1 cellular context compared by ENCODE assay signal in genomic region chr5:137735531-137736284, GRCh38.
TF ChIP-seq lines count a peak whose summit lies in the region.

KLHL3 (minus strand) TSS chr5:137736089; CDS start chr5:137735646, 443 bp downstream.

TF ChIP-seq in SK-N-SH treated with all-trans-retinoic acid at 6 μM for 48 hours, 23 proteins besides CTCF, POLR2A, EP300 and RAD21 (continued from another document):
- TF ChIP-seq, protein P1, sequence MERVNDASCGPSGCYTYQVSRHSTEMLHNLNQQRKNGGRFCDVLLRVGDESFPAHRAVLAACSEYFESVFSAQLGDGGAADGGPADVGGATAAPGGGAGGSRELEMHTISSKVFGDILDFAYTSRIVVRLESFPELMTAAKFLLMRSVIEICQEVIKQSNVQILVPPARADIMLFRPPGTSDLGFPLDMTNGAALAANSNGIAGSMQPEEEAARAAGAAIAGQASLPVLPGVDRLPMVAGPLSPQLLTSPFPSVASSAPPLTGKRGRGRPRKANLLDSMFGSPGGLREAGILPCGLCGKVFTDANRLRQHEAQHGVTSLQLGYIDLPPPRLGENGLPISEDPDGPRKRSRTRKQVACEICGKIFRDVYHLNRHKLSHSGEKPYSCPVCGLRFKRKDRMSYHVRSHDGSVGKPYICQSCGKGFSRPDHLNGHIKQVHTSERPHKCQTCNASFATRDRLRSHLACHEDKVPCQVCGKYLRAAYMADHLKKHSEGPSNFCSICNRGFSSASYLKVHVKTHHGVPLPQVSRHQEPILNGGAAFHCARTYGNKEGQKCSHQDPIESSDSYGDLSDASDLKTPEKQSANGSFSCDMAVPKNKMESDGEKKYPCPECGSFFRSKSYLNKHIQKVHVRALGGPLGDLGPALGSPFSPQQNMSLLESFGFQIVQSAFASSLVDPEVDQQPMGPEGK (CRISPR knock-in tag; IDR thresholded peaks at IDR 0.05; ENCODE audit: borderline replicate concordance), result no peak
TF ChIP-seq in SK-N-SH treated with all-trans-retinoic acid at 6 μM for 48 hours: peak in this region for 0.
